Comparison of ENCODE assay signal across 17 cellular contexts in genomic region chr5:42547146-42547545, GRCh38.
DNase-seq lines count a peak whose midpoint lies in the region; FAIRE-seq and TF ChIP-seq lines count a peak whose summit lies in the region.
"Had no signal": no experiment of that assay in that cellular context is flagged by ENCODE, and none has a peak within 500 bp of the region (broad histone marks: within the 10 kb centered on the region; RNA-seq: fewer than 3 reads in every experiment).

No MANE protein-coding gene starts in this region.

- intact Hi-C loops in stomach (cut with DNase I; ENCODE audit: low total_unique reads) (no loop called here), ovary (cut with DNase I) (no loop called here)

- peaks cover 0 to 29% (median 0%) of the 10 kb centered on the region in 4 donors for H3K4me1 ChIP-seq in stomach
- H3K4me1 ChIP-seq in ovary (ENCODE audit: insufficient read depth): no peaks in the 10 kb centered on the region
- H3K4me1 ChIP-seq: prostate gland had no signal

- no peak for TF ChIP-seq POLR2A in stomach (IDR thresholded peaks at IDR 0.05)
- no peak for TF ChIP-seq POLR2A in ovary (IDR thresholded peaks at IDR 0.05)

- TF ChIP-seq EP300 in stomach (IDR thresholded peaks at IDR 0.05) (no peak), ovary (IDR thresholded peaks at IDR 0.05) (no peak)

- no peak overlapping the region for H3K27ac ChIP-seq in stomach
- H3K27ac ChIP-seq in ovary: no peak overlapping the region
- H3K27ac ChIP-seq: 22Rv1, dorsolateral prefrontal cortex, prostate gland, transverse colon had no signal

- H3K27me3 ChIP-seq in stomach (no peaks in the 10 kb centered on the region), ovary (no peaks in the 10 kb centered on the region)
- H3K27me3 ChIP-seq: dorsolateral prefrontal cortex, transverse colon had no signal

- H3K36me3 ChIP-seq in stomach: no peaks in the 10 kb centered on the region
- H3K36me3 ChIP-seq in ovary: no peaks in the 10 kb centered on the region
- H3K36me3 ChIP-seq: prostate gland, transverse colon had no signal

- 38 to 61% (median 46%) methylated on average over 2 of the region's 2 CpGs for WGBS in stomach, 5 donors
- whole genome bisulfite sequencing in ovary, 3 donors: 65 to 84% (median 73%) methylated on average over 2 of the region's 2 CpGs

- TF ChIP-seq CTCF in choroid plexus epithelial cell (conservative IDR thresholded peaks at IDR 0.05; ENCODE audit: low read depth, low read length) (no peak), stomach (IDR thresholded peaks at IDR 0.05) (no peak), ovary (IDR thresholded peaks at IDR 0.05) (no peak)

- H3K9me3 ChIP-seq in stomach (no peaks in the 10 kb centered on the region), ovary (no peaks in the 10 kb centered on the region)
- H3K9me3 ChIP-seq: prostate gland, transverse colon had no signal

- peak; percentile 9 for DNase-seq in NOMO-1 treated with DMSO at 0.1 percent for 48 hours (lab: John Stamatoyannopoulos, UW; ENCODE audit: unreplicated experiment)
- DNase-seq in NOMO-1 (lab: John Stamatoyannopoulos, UW; ENCODE audit: unreplicated experiment in 2 of 2): no peak
- DNase-seq in choroid plexus epithelial cell (ENCODE audit: low read depth): peak; percentile 14
- DNase-seq in kidney glomerular epithelial cell (lab: John Stamatoyannopoulos, UW): peak; percentile 19
- peak; percentile 44 for DNase-seq in urothelium cell line (ENCODE audit: low spot score)
- DNase-seq in stomach: no peak
- no peak for DNase-seq in ovary
- DNase-seq in KG1 (lab: John Stamatoyannopoulos, UW): no peak
- DNase-seq: CD4-positive, alpha-beta memory T cell; dorsolateral prefrontal cortex; islet precursor cell; NCI-H2107; stimulated activated CD4-positive, alpha-beta T cell treated with anti-CD3 and anti-CD28 coated beads, Interleukin-4, amount 100 ng/mL, for 1 hour; transverse colon had no signal

- H3K4me3 ChIP-seq in choroid plexus epithelial cell (ENCODE audit: low read depth, low read length) (no peak overlapping the region), stomach (no peak overlapping the region), ovary (no peak overlapping the region)
- H3K4me3 ChIP-seq: dorsolateral prefrontal cortex, prostate gland, transverse colon had no signal

- FAIRE-seq in urothelium cell line (lab: Jason Lieb, UNC): no peak
- FAIRE-seq: G401.6 had no signal

Comparison
In these comparisons a context has a peak if more than half of its experiments do, and no peak if none do; other contexts are left out.
1. DNase-seq: peak in NOMO-1 treated with DMSO at 0.1 percent for 48 hours (single experiment), choroid plexus epithelial cell (single experiment), kidney glomerular epithelial cell (single experiment) and urothelium cell line (single experiment); none in NOMO-1 (0 of 2), stomach (single experiment), ovary (0 of 5) and KG1 (single experiment).